8 cellular contexts compared by ENCODE assay signal in genomic region chr4:15001248-15001824, GRCh38.
A peak's percentile ranks its signal among the peaks of the same experiment; 100 is the strongest.
DNase-seq lines count a peak whose midpoint lies in the region; ATAC-seq lines count a peak whose summit lies in the region.

No MANE protein-coding gene starts in this region.

- DNase-seq in ELR (ENCODE audit: low read depth): peak; percentile 83
- DNase-seq in HuH-7.5 (ENCODE audit: low spot score): peak; percentile 54
- peak; percentile 78 for DNase-seq in SW480 (ENCODE audit: low spot score)
- peak; percentile 95 for DNase-seq in astrocyte of the hippocampus (ENCODE audit: low read depth, low spot score)
- peak; percentile 77 to 80 for DNase-seq in hippocampal formation (lab: John Stamatoyannopoulos, UW)
- DNase-seq in putamen (ENCODE audit: low spot score): peak; percentile 87
- no peak for DNase-seq in NCI-H2029 treated with DMSO at 0.1 percent for 48 hours (lab: John Stamatoyannopoulos, UW)

- ATAC-seq in GM21619 (IDR thresholded peaks at IDR 0.05; ENCODE audit: unreplicated experiment): peak; percentile 24
